Comparison of ENCODE assay signal across 19 cellular contexts in the genomic region with DNA sequence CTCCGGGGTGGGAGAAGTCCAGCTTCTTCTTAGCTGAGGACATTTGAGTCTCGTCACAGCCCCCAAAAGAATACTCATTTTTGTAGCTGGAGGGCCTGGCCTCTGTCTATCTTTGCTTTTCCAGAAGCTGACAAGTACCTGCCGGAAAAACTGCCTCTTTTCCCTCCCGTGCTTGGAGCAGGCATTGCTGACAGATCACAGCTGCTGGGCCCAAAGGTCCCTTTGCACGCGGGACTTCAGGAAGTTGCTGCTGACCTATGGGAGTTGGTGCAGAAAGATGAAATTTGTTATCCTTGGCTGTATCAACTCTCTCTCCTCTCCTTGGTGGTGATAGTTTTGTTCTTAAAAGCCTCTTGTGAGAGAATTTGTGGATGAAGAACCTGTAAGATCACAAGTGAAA.
A peak's percentile ranks its signal among the peaks of the same experiment; 100 is the strongest.
DNase-seq lines count a peak whose midpoint lies in the region; ATAC-seq, FAIRE-seq and TF ChIP-seq lines count a peak whose summit lies in the region.
"Had no signal": no experiment of that assay in that cellular context is flagged by ENCODE, and none has a peak within 500 bp of the region (broad histone marks: within the 10 kb centered on the region; RNA-seq: fewer than 3 reads in every experiment).

No MANE protein-coding gene starts in this region.

- no peaks in the 10 kb centered on the region for H3K27me3 ChIP-seq in CD4-positive, alpha-beta T cell (ENCODE audit: control insufficient read depth, insufficient read depth, low read length)
- H3K27me3 ChIP-seq in small intestine (ENCODE audit: control insufficient read depth in 2 of 2, insufficient read depth in 2 of 2, low read length in 2 of 2) (peaks cover 0 to 8% of the 10 kb centered on the region in 2 donors), hepatocyte (no peaks in the 10 kb centered on the region), gastrocnemius medialis (peaks cover 22 to 32% (median 28%) of the 10 kb centered on the region in 3 donors)

- H3K36me3 ChIP-seq in small intestine (ENCODE audit: control insufficient read depth in 2 of 2, insufficient read depth in 2 of 2, low read length in 2 of 2) (no peaks in the 10 kb centered on the region), hepatocyte (replicated peaks; ENCODE audit: insufficient read depth, low read depth) (no peaks in the 10 kb centered on the region), gastrocnemius medialis (no peaks in the 10 kb centered on the region)
- H3K36me3 ChIP-seq: HAP-1 had no signal

- H3K9me2 ChIP-seq in hepatocyte (replicated peaks; ENCODE audit: insufficient read depth), result no peaks in the 10 kb centered on the region

- H3K36me3 Mint-ChIP-seq in CD4-positive, alpha-beta T cell (ENCODE audit: low read depth), result no peaks in the 10 kb centered on the region
- H3K36me3 Mint-ChIP-seq: CD8-positive, alpha-beta T cell had no signal

- H3K79me2 ChIP-seq in hepatocyte, result no peaks in the 10 kb centered on the region

- WGBS in small intestine, 3 donors, result 20 to 53% (median 49%) methylated on average over 6 of the region's 6 CpGs
- 73% methylated on average over 6 of the region's 6 CpGs for WGBS in hepatocyte (ENCODE audit: low lambda C conversion rate, missing lambda C conversion rate)

- H3K4me3 ChIP-seq in small intestine (ENCODE audit: low read depth in 1 of 2, low read length in 2 of 2) (no peak overlapping the region), hepatocyte (no peak overlapping the region), gastrocnemius medialis (no peak overlapping the region)
- H3K4me3 ChIP-seq: HAP-1 had no signal

- peak overlapping the region; percentile 20 for H3K4me3 Mint-ChIP-seq in CD4-positive, alpha-beta T cell
- H3K4me3 Mint-ChIP-seq: CD8-positive, alpha-beta T cell; HFFc6 had no signal

- in situ Hi-C loops in gastrocnemius medialis (cut with MboI; ENCODE audit: low sequenced_read_pairs in 4 of 4), result no loop called here

- no peaks in the 10 kb centered on the region for H3K9me3 ChIP-seq in CD4-positive, alpha-beta T cell (ENCODE audit: control insufficient read depth, low read length)
- no peaks in the 10 kb centered on the region for H3K9me3 ChIP-seq in small intestine (ENCODE audit: control insufficient read depth, low read depth)
- H3K9me3 ChIP-seq in hepatocyte (ENCODE audit: low read depth), result no peaks in the 10 kb centered on the region
- H3K9me3 ChIP-seq in gastrocnemius medialis, result no peaks in the 10 kb centered on the region
- H3K9me3 ChIP-seq: Caco-2, HAP-1 had no signal

- no peaks in the 10 kb centered on the region for H3K27me3 Mint-ChIP-seq in CD4-positive, alpha-beta T cell

- POLR2A ChIA-PET in CD4-positive, alpha-beta T cell (lab: Charles Lee), result no interaction called here

- H3K4me1 ChIP-seq in small intestine (ENCODE audit: control insufficient read depth in 2 of 2, insufficient read depth in 1 of 2, low read depth in 1 of 2, low read length in 1 of 2), result peaks cover 0 to 4% of the 10 kb centered on the region in 2 donors
- H3K4me1 ChIP-seq in hepatocyte (ENCODE audit: insufficient read depth), result no peaks in the 10 kb centered on the region
- no peaks in the 10 kb centered on the region for H3K4me1 ChIP-seq in gastrocnemius medialis
- H3K4me1 ChIP-seq: Caco-2 had no signal

- TF ChIP-seq POLR2A in gastrocnemius medialis (IDR thresholded peaks at IDR 0.05), result no peak

- no peak for TF ChIP-seq CTCF in CD4-positive, alpha-beta T cell (IDR thresholded peaks at IDR 0.05)
- TF ChIP-seq CTCF in hepatocyte (IDR thresholded peaks at IDR 0.05; ENCODE audit: poor library complexity) (no peak), gastrocnemius medialis (IDR thresholded peaks at IDR 0.05 in 4 of 5, conservative IDR thresholded peaks at IDR 0.05 in 1 of 5) (no peak)

- DNase-seq in CD4-positive, alpha-beta T cell, result no peak
- DNase-seq in dermis microvascular lymphatic vessel endothelial cell (ENCODE audit: low read depth in 2 of 2), result peak; percentile 75 to 81
- peak; percentile 51 for DNase-seq in left kidney (ENCODE audit: low read depth, low spot score)
- peak; percentile 27 for DNase-seq in small intestine
- DNase-seq in hepatocyte (ENCODE audit: low spot score), result no peak
- no peak for DNase-seq in stimulated activated naive CD4-positive, alpha-beta T cell treated with Interleukin-2 at 50 U/mL for 16 hours (lab: John Stamatoyannopoulos, UW)
- DNase-seq in OCI-M1 (lab: John Stamatoyannopoulos, UW), result no peak
- DNase-seq in gastrocnemius medialis, result no peak
- DNase-seq: C1 segment of cervical spinal cord; Caco-2; CD8-positive, alpha-beta T cell; DMS153; DND-41; GOT3; HFFc6 had no signal

- peaks cover 8% of the 10 kb centered on the region for H3K4me1 Mint-ChIP-seq in CD4-positive, alpha-beta T cell (ENCODE audit: low read depth)

- H4K20me1 ChIP-seq in hepatocyte (ENCODE audit: insufficient read depth, poor library complexity, severe bottlenecking), result no peaks in the 10 kb centered on the region

- no peaks in the 10 kb centered on the region for H3K9me3 Mint-ChIP-seq in CD4-positive, alpha-beta T cell
- H3K9me3 Mint-ChIP-seq: CD8-positive, alpha-beta T cell; HFFc6 had no signal

- no peak overlapping the region for H3K27ac Mint-ChIP-seq in CD4-positive, alpha-beta T cell
- H3K27ac Mint-ChIP-seq: CD8-positive, alpha-beta T cell; HFFc6 had no signal

- no peak overlapping the region for H3K27ac ChIP-seq in CD4-positive, alpha-beta T cell (ENCODE audit: low read depth, low read length)
- H3K27ac ChIP-seq in small intestine (ENCODE audit: low read depth in 1 of 2, low read length in 1 of 2), result no peak overlapping the region
- H3K27ac ChIP-seq in hepatocyte, result no peak overlapping the region
- H3K27ac ChIP-seq in gastrocnemius medialis, result no peak overlapping the region

- CTCF ChIA-PET in CD4-positive, alpha-beta T cell (lab: Charles Lee), result no interaction called here

- intact Hi-C loops in CD4-positive, alpha-beta T cell (cut with DNase I, micrococcal nuclease), result loop anchor here in 1 of 2 experiments (10.0 kb wide), 1 partner anchor 150 kb away; no protein-coding TSS in a partner anchor
- intact Hi-C loops in gastrocnemius medialis (cut with DNase I; ENCODE audit: low total_unique reads), result no loop called here

- H3K4me2 ChIP-seq in hepatocyte, result no peak overlapping the region

- H2AFZ ChIP-seq in hepatocyte, result no peak overlapping the region

- no peak for FAIRE-seq in small intestine (lab: Jason Lieb, UNC)
- FAIRE-seq: G401.6, GM12892, H54 had no signal

- ATAC-seq in CD4-positive, alpha-beta T cell (ENCODE audit: poor library complexity), result no peak
- no peak for ATAC-seq in gastrocnemius medialis
- ATAC-seq: CD8-positive, alpha-beta T cell had no signal

Comparison
In these comparisons a context has a peak if more than half of its experiments do, and no peak if none do; other contexts are left out.
1. DNase-seq: peak in dermis microvascular lymphatic vessel endothelial cell (2 of 2), left kidney (single experiment) and small intestine (single experiment); none in CD4-positive, alpha-beta T cell (0 of 10), hepatocyte (single experiment), stimulated activated naive CD4-positive, alpha-beta T cell treated with Interleukin-2 at 50 U/mL for 16 hours (single experiment), OCI-M1 (single experiment) and gastrocnemius medialis (0 of 2).